13 cellular contexts compared by ENCODE assay signal in genomic region chr1:212238552-212238951, GRCh38. TPM values are rescaled to one million over a fixed set of nuclear protein-coding genes. Genes with fewer than 3 reads are reported as not detected.
DNase-seq lines count a peak whose midpoint lies in the region; ATAC-seq, FAIRE-seq and TF ChIP-seq lines count a peak whose summit lies in the region.
"Had no signal": no experiment of that assay in that cellular context is flagged by ENCODE, and none has a peak within 500 bp of the region (broad histone marks: within the 10 kb centered on the region; RNA-seq: fewer than 3 reads in every experiment).

No MANE protein-coding gene starts in this region.

- H3K36me3 ChIP-seq in prostate gland, result no peaks in the 10 kb centered on the region
- H3K36me3 ChIP-seq: Peyer's patch had no signal

- FAIRE-seq in urothelium cell line (lab: Jason Lieb, UNC), result no peak

- WGBS in right cardiac atrium, result 32% methylated on average over 4 of the region's 4 CpGs
- WGBS in prostate gland, result 24% methylated on average over 4 of the region's 4 CpGs

- H3K27me3 ChIP-seq in right cardiac atrium (ENCODE audit: control insufficient read depth, insufficient read depth) (no peaks in the 10 kb centered on the region), prostate gland (replicated peaks; ENCODE audit: insufficient read depth) (no peaks in the 10 kb centered on the region)
- H3K27me3 ChIP-seq: Peyer's patch had no signal

- no peak overlapping the region for H3K4me3 ChIP-seq in right cardiac atrium (ENCODE audit: low read length)
- no peak overlapping the region for H3K4me3 ChIP-seq in prostate gland
- H3K4me3 ChIP-seq: Peyer's patch had no signal

- H3K4me1 ChIP-seq in right cardiac atrium (ENCODE audit: control insufficient read depth, insufficient read depth, low read length) (peaks cover 10% of the 10 kb centered on the region), prostate gland (replicated peaks) (no peaks in the 10 kb centered on the region)

- TF ChIP-seq POLR2A in prostate gland (IDR thresholded peaks at IDR 0.05), result no peak

- H3K27ac Mint-ChIP-seq in brain (peak overlapping the region in 4 of 5 experiments; percentile 15 to 75 (median 53)), osteocyte (ENCODE audit: unreplicated experiment) (no peak overlapping the region)
- H3K27ac Mint-ChIP-seq: activated naive CD8-positive, alpha-beta T cell; B cell had no signal

- intact Hi-C loops in right cardiac atrium (cut with DNase I) (no loop called here), prostate gland (cut with DNase I) (no loop called here)

- H3K9me3 Mint-ChIP-seq in brain, result peaks cover 0 to 3% (median 0%) of the 10 kb centered on the region in 5 experiments
- H3K9me3 Mint-ChIP-seq in osteocyte (ENCODE audit: unreplicated experiment), result no peaks in the 10 kb centered on the region

- H3K4me1 Mint-ChIP-seq in brain, result peaks cover 32% of the 10 kb centered on the region
- H3K4me1 Mint-ChIP-seq in osteocyte (ENCODE audit: unreplicated experiment), result peaks cover 20% of the 10 kb centered on the region
- H3K4me1 Mint-ChIP-seq: B cell had no signal

- H3K4me3 Mint-ChIP-seq in brain (no peak overlapping the region), osteocyte (ENCODE audit: unreplicated experiment) (no peak overlapping the region)
- H3K4me3 Mint-ChIP-seq: activated naive CD8-positive, alpha-beta T cell; B cell had no signal

- H3K9me3 ChIP-seq in right cardiac atrium (ENCODE audit: control insufficient read depth, low read length) (no peaks in the 10 kb centered on the region), prostate gland (no peaks in the 10 kb centered on the region)
- H3K9me3 ChIP-seq: Peyer's patch had no signal

- H3K27me3 Mint-ChIP-seq in brain (no peaks in the 10 kb centered on the region), osteocyte (ENCODE audit: unreplicated experiment) (no peaks in the 10 kb centered on the region)
- H3K27me3 Mint-ChIP-seq: activated naive CD8-positive, alpha-beta T cell had no signal

- ATAC-seq in right cardiac atrium (peak in 1 of 2 donors; percentile 25), SK-N-SH treated with all-trans-retinoic acid at 6 μM for 48 hours (no peak)

- H3K36me3 Mint-ChIP-seq in brain (no peaks in the 10 kb centered on the region), osteocyte (ENCODE audit: unreplicated experiment) (no peaks in the 10 kb centered on the region)
- H3K36me3 Mint-ChIP-seq: activated naive CD8-positive, alpha-beta T cell had no signal

- TF ChIP-seq CTCF in brain (conservative IDR thresholded peaks at IDR 0.05) (no peak), prostate gland (IDR thresholded peaks at IDR 0.05) (no peak), osteocyte (IDR thresholded peaks at IDR 0.05) (no peak)

- DNase-seq in ELF-1 (ENCODE audit: low read depth, low spot score) (peak; percentile 51), right cardiac atrium (peak in 2 of 3 donors; percentile 18 to 53), prostate gland (ENCODE audit: low spot score) (peak; percentile 69), osteocyte (ENCODE audit: extremely low spot score, unreplicated experiment) (no peak), urothelium cell line (ENCODE audit: low spot score) (no peak), NOMO-1 (lab: John Stamatoyannopoulos, UW; ENCODE audit: unreplicated experiment in 2 of 2) (no peak)
- DNase-seq: dermis blood vessel endothelial cell, EL, Peyer's patch had no signal

- H3K27ac ChIP-seq in right cardiac atrium (ENCODE audit: low read length) (peak overlapping the region; percentile 1), prostate gland (peak overlapping the region; percentile 23 to 48)

TF ChIP-seq in SK-N-SH treated with all-trans-retinoic acid at 6 μM for 48 hours, 23 proteins besides CTCF, POLR2A, EP300 and RAD21:
- TF ChIP-seq RARB (CRISPR knock-in tag; IDR thresholded peaks at IDR 0.05), result no peak
- TF ChIP-seq TSHZ2 (CRISPR knock-in tag; IDR thresholded peaks at IDR 0.05), result no peak
- no peak for TF ChIP-seq ZC3H10 (CRISPR knock-in tag; IDR thresholded peaks at IDR 0.05)
- TF ChIP-seq, protein P1, sequence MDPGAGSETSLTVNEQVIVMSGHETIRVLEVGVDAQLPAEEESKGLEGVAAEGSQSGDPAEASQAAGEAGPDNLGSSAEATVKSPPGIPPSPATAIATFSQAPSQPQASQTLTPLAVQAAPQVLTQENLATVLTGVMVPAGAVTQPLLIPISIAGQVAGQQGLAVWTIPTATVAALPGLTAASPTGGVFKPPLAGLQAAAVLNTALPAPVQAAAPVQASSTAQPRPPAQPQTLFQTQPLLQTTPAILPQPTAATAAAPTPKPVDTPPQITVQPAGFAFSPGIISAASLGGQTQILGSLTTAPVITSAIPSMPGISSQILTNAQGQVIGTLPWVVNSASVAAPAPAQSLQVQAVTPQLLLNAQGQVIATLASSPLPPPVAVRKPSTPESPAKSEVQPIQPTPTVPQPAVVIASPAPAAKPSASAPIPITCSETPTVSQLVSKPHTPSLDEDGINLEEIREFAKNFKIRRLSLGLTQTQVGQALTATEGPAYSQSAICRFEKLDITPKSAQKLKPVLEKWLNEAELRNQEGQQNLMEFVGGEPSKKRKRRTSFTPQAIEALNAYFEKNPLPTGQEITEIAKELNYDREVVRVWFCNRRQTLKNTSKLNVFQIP (CRISPR knock-in tag; IDR thresholded peaks at IDR 0.05; ENCODE audit: borderline replicate concordance, low read depth), result no peak
- no peak for TF ChIP-seq ZFP3 (CRISPR knock-in tag; IDR thresholded peaks at IDR 0.05)
- no peak for TF ChIP-seq ZNF70 (CRISPR knock-in tag; IDR thresholded peaks at IDR 0.05)
- no peak for TF ChIP-seq TOX (CRISPR knock-in tag; IDR thresholded peaks at IDR 0.05; ENCODE audit: borderline replicate concordance)
- TF ChIP-seq ESRRG (CRISPR knock-in tag; IDR thresholded peaks at IDR 0.05), result no peak
- TF ChIP-seq PPARA (CRISPR knock-in tag; IDR thresholded peaks at IDR 0.05; ENCODE audit: borderline replicate concordance), result no peak
- TF ChIP-seq BACH2 (CRISPR knock-in tag; IDR thresholded peaks at IDR 0.05; ENCODE audit: borderline replicate concordance), result no peak
- no peak for TF ChIP-seq ISL1 (CRISPR knock-in tag; IDR thresholded peaks at IDR 0.05)
- TF ChIP-seq ZFP30 (CRISPR knock-in tag; IDR thresholded peaks at IDR 0.05), result no peak
- TF ChIP-seq CSDC2 (CRISPR knock-in tag; IDR thresholded peaks at IDR 0.05), result no peak
- TF ChIP-seq ZNF8 (CRISPR knock-in tag; IDR thresholded peaks at IDR 0.05), result no peak
- no peak for TF ChIP-seq OSR1 (CRISPR knock-in tag; IDR thresholded peaks at IDR 0.05)

RNA-seq across cellular contexts. Expression of gene PPP2R5A, which starts 46.7 kb away (rescaled TPM):
- polyA plus RNA-seq in brain (ENCODE audit: insufficient read depth, low read depth, low replicate concordance), result 13.5 TPM
- 10 to 100 TPM; 58.4 to 72.0 (median 61.3) TPM for total RNA-seq in right cardiac atrium
- 53.1 TPM for polyA plus RNA-seq in right cardiac atrium
- total RNA-seq in prostate gland, result 10 to 100 TPM; 33.5 to 49.5 TPM
- 17.5 and 17.9 TPM in 2 replicates for total RNA-seq in osteocyte

Comparison
In these comparisons a context has a peak if more than half of its experiments do, and no peak if none do; other contexts are left out.
1. DNase-seq: peak in ELF-1 (single experiment), right cardiac atrium (2 of 3) and prostate gland (single experiment); none in osteocyte (single experiment), urothelium cell line (single experiment) and NOMO-1 (0 of 2).